Comparison of ENCODE assay signal across 8 cellular contexts in the genomic region with DNA sequence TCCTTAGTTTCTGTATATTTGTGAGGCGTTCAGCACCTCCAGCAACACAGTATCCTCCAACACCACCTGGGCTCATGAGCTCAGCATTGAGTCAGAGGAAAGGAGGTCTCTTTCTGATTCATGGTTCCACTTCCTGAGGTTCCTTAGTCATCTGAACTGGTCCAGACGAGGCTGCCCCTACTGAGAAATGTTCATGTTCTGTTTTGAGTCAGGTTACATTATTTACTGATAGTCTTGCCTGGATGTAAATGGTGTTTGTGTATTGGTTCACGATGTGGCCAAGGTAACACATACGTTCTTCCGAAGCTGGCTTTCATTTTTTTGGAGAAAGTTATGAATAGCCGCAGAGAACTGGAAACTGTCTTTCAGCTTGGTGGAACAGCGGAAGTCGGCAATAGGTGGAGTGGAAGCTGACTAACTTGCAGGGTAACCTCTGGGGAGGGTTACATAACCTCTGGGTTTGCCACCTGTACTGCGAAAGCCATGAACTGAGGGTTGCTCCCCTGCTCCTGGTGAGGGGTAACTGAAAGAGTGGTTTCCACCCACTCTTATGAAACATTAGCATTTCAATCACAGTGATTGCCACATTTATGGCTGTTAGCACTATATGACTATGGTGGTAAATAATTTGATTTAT. TPM values are rescaled to one million over a fixed set of nuclear protein-coding genes. Genes with fewer than 3 reads are reported as not detected.
A peak's percentile ranks its signal among the peaks of the same experiment; 100 is the strongest.
DNase-seq lines count a peak whose midpoint lies in the region; ATAC-seq and TF ChIP-seq lines count a peak whose summit lies in the region.

No MANE protein-coding gene starts in this region.

- H3K4me1 ChIP-seq in endodermal cell (ENCODE audit: control insufficient read depth, insufficient read depth, low read length) = no peaks in the 10 kb centered on the region

- H3K27ac Mint-ChIP-seq in endodermal cell = no peak overlapping the region

- H3K27me3 ChIP-seq in AG04450 (ENCODE audit: control insufficient read depth, insufficient read depth, low read length) (no peaks in the 10 kb centered on the region), endodermal cell (ENCODE audit: control insufficient read depth, insufficient read depth, low read length, poor library complexity, severe bottlenecking) (no peaks in the 10 kb centered on the region)

- 89 to 95% methylated on average over 8 to 9 of the region's 9 CpGs for WGBS in endodermal cell (ENCODE audit: insufficient coverage in 1 of 2, insufficient read length in 1 of 2), 2 experiments

- CTCF ChIA-PET in AG04450 (lab: Charles Lee) = interaction anchor here (0.9 to 3.6 kb wide), 33 partner anchors 8 to 1081 kb away, joined by 3 to 29 read pairs (median 6); no protein-coding TSS in a partner anchor

- peaks cover 1% of the 10 kb centered on the region for H3K4me1 Mint-ChIP-seq in endodermal cell

- no peak overlapping the region for H3K9ac ChIP-seq in endodermal cell (ENCODE audit: extremely low read depth, low read length, poor library complexity, severe bottlenecking)

- H3K9me3 Mint-ChIP-seq in endodermal cell = peaks cover 9% of the 10 kb centered on the region

- H3K27ac ChIP-seq in AG04450 (ENCODE audit: low read depth, low read length) (peak overlapping the region; percentile 22), endodermal cell (ENCODE audit: low read depth, low read length) (no peak overlapping the region), coronary artery (no peak overlapping the region)

- POLR2A ChIA-PET in AG04450 (lab: Yijun Ruan, JAX) = interaction anchor here (0.5 to 1.0 kb wide), 3 partner anchors 77 to 1153 kb away, joined by 3 read pairs; no protein-coding TSS in a partner anchor

- TF ChIP-seq CTCF in AG04450 (IDR thresholded peaks at IDR 0.05; ENCODE audit: low read depth, low read length) (no peak), endodermal cell (conservative IDR thresholded peaks at IDR 0.05) (no peak), coronary artery (IDR thresholded peaks at IDR 0.05) (no peak)

- H3K27me3 Mint-ChIP-seq in endodermal cell (ENCODE audit: insufficient read depth) = peaks cover 4% of the 10 kb centered on the region

- DNase-seq in AG04450 (ENCODE audit: low read depth, low spot score) = peak; percentile 57
- peak; percentile 45 to 54 for DNase-seq in activated CD4-positive, alpha-beta T cell treated with anti-CD3 and anti-CD28 coated beads for 24 hours (ENCODE audit: low read depth in 2 of 2)
- DNase-seq in endodermal cell = peak; percentile 25
- peak; percentile 39 to 52 for DNase-seq in stimulated activated CD8-positive, alpha-beta memory T cell treated with anti-CD3 and anti-CD28 coated beads, Interleukin-2, amount 100 ng/mL, for 48 hours (ENCODE audit: low read depth in 2 of 2)
- no peak for DNase-seq in coronary artery (ENCODE audit: low spot score)
- no peak for DNase-seq in GOT3 (lab: John Stamatoyannopoulos, UW)

- ATAC-seq in GM19468 (IDR thresholded peaks at IDR 0.05; ENCODE audit: extremely low read depth, unreplicated experiment) = peak; percentile 43
- peak; percentile 68 for ATAC-seq in HG03521 (IDR thresholded peaks at IDR 0.05; ENCODE audit: unreplicated experiment)

- no peak overlapping the region for H3K4me3 ChIP-seq in AG04450 (ENCODE audit: low read depth, low read length)
- H3K4me3 ChIP-seq in endodermal cell (ENCODE audit: low read length) = no peak overlapping the region
- H3K4me3 ChIP-seq in coronary artery = no peak overlapping the region

- H3K9me3 ChIP-seq in AG04450 (ENCODE audit: control insufficient read depth, insufficient read depth, low read length) = no peaks in the 10 kb centered on the region
- H3K9me3 ChIP-seq in endodermal cell (ENCODE audit: control insufficient read depth, low read length) = no peaks in the 10 kb centered on the region

- H3K36me3 Mint-ChIP-seq in endodermal cell (ENCODE audit: low read depth) = no peaks in the 10 kb centered on the region

- no peak overlapping the region for H3K4me3 Mint-ChIP-seq in endodermal cell

- H3K36me3 ChIP-seq in endodermal cell (ENCODE audit: control insufficient read depth, insufficient read depth, low read length) = no peaks in the 10 kb centered on the region

RNA-seq across cellular contexts. Expression of gene MANSC4, which starts 42.2 kb away (rescaled TPM):
- polyA plus RNA-seq in AG04450 (2011; rRNA removed) = not detected in 2 replicates
- polyA minus RNA-seq in AG04450 (2011; rRNA and poly(A)+ RNA removed) = not detected in 2 replicates
- not detected for total RNA-seq in endodermal cell
- polyA plus RNA-seq in endodermal cell (2013, experiment 1 of 2) = not detected
- polyA plus RNA-seq in endodermal cell (2013, experiment 2 of 2) = not detected

RNA-seq across cellular contexts. Expression of gene KLHL42, which starts 42.2 kb away (rescaled TPM):
- polyA plus RNA-seq in AG04450 (2011; rRNA removed) = 21.3 and 25.4 TPM in 2 replicates
- polyA minus RNA-seq in AG04450 (2011; rRNA and poly(A)+ RNA removed) = 57.8 and 70.8 TPM in 2 replicates
- total RNA-seq in endodermal cell = 10 to 100 TPM; 30.4 to 53.0 TPM
- polyA plus RNA-seq in endodermal cell (2013, experiment 1 of 2) = 17.2 TPM
- polyA plus RNA-seq in endodermal cell (2013, experiment 2 of 2) = 16.7 TPM

Comparison
In these comparisons a context has a peak if more than half of its experiments do, and no peak if none do; other contexts are left out.
1. DNase-seq: peak in AG04450 (single experiment), activated CD4-positive, alpha-beta T cell treated with anti-CD3 and anti-CD28 coated beads for 24 hours (2 of 2), endodermal cell (single experiment) and stimulated activated CD8-positive, alpha-beta memory T cell treated with anti-CD3 and anti-CD28 coated beads, Interleukin-2, amount 100 ng/mL, for 48 hours (2 of 2); none in coronary artery (single experiment) and GOT3 (single experiment).